Comparison of ENCODE assay signal across 19 cellular contexts in the genomic region with DNA sequence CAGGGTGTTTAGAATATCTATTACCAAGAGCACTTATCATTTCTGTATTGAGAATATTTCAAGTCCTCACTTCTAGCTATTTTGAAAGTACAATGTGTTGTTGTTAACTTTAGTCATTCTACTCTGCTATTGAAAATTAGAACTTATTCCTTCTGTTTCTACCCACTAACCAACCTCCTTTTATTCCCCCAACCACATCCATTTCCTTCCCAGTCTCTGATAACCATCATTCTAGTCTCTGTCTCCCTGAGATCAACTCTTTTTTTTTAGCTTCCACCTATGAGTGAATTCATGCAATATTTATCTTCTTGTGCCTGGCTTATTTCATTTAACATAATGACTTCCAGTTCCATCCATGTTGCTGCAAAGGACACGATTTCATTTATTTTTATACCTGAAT.
"Had no signal": no experiment of that assay in that cellular context is flagged by ENCODE, and none has a peak within 500 bp of the region (broad histone marks: within the 10 kb centered on the region; RNA-seq: fewer than 3 reads in every experiment).

No MANE protein-coding gene starts in this region.

- H3K36me3 Mint-ChIP-seq: mesothelial cell of epicardium had no signal

- H3K9me3 Mint-ChIP-seq: mesothelial cell of epicardium had no signal

- H3K27ac Mint-ChIP-seq: mesothelial cell of epicardium had no signal

- ATAC-seq: activated CD4-positive, CD25-positive, alpha-beta regulatory T cell treated with anti-CD3 and anti-CD28 coated beads, Interleukin-2, amount 50 U/mL, for 24 hours; body of pancreas; gastroesophageal sphincter; heart right ventricle; lower lobe of right lung; right cardiac atrium had no signal

- H3K4me1 Mint-ChIP-seq: mesothelial cell of epicardium, neural crest cell had no signal

- H3K4me3 Mint-ChIP-seq: mesothelial cell of epicardium, neural crest cell had no signal

- DNase-seq: activated gamma-delta T cell; amniotic stem cell; body of pancreas; caudate nucleus; colonic mucosa; heart right ventricle; lower lobe of right lung; right cardiac atrium; small intestine; stimulated activated CD4-positive, alpha-beta T cell treated with anti-CD3 and anti-CD28 coated beads, Interleukin-4, amount 100 ng/mL, for 4 hours; stimulated activated CD8-positive, alpha-beta memory T cell treated with anti-CD3 and anti-CD28 coated beads, Interleukin-4, amount 100 ng/mL, for 48 hours; stimulated activated naive CD4-positive, alpha-beta T cell treated with Interleukin-2 at 50 U/mL for 16 hours; substantia nigra; T-helper 9 cell; uterus had no signal
